Comparison of ENCODE assay signal across 14 cellular contexts in genomic region chr19:13133241-13133870, GRCh38. TPM values are rescaled to one million over a fixed set of nuclear protein-coding genes. Genes with fewer than 3 reads are reported as not detected.
DNase-seq lines count a peak whose midpoint lies in the region; ATAC-seq and TF ChIP-seq lines count a peak whose summit lies in the region.
"Had no signal": no experiment of that assay in that cellular context is flagged by ENCODE, and none has a peak within 500 bp of the region (broad histone marks: within the 10 kb centered on the region; RNA-seq: fewer than 3 reads in every experiment).

No MANE protein-coding gene starts in this region.

- H3K27ac Mint-ChIP-seq in activated naive CD4-positive, alpha-beta T cell treated with anti-CD3 and anti-CD28 coated beads, Interleukin-2, amount 10 ng/mL, durations not matched to agents 7 days and 5 days = peak overlapping the region; percentile 70
- H3K27ac Mint-ChIP-seq in activated naive CD8-positive, alpha-beta T cell = peak overlapping the region; percentile 89
- H3K27ac Mint-ChIP-seq: endodermal cell had no signal

- no peak for DNase-seq in activated naive CD4-positive, alpha-beta T cell treated with anti-CD3 and anti-CD28 coated beads, Interleukin-2, amount 10 ng/mL, durations not matched to agents 7 days and 5 days
- DNase-seq in activated naive CD4-positive, alpha-beta T cell treated with anti-CD3 and anti-CD28 coated beads, Interleukin-2, amount 50 U/mL, for 16 hours = no peak
- no peak for DNase-seq in left lung
- no peak for DNase-seq in Kasumi-1 (lab: John Stamatoyannopoulos, UW)
- DNase-seq in A172 (ENCODE audit: low spot score) = no peak
- DNase-seq: activated CD8-positive, alpha-beta memory T cell treated with anti-CD3 and anti-CD28 coated beads, Interleukin-2, amount 50 U/mL, for 48 hours; endodermal cell; heart right ventricle; NCI-H2029 treated with DMSO at 0.1 percent for 48 hours; occipital lobe had no signal

- no peaks in the 10 kb centered on the region for H3K27me3 Mint-ChIP-seq in activated naive CD4-positive, alpha-beta T cell treated with anti-CD3 and anti-CD28 coated beads, Interleukin-2, amount 10 ng/mL, durations not matched to agents 7 days and 5 days
- no peaks in the 10 kb centered on the region for H3K27me3 Mint-ChIP-seq in activated naive CD8-positive, alpha-beta T cell

- intact Hi-C loops in left lung (cut with DNase I) = no loop called here

- no peaks in the 10 kb centered on the region for H3K9me3 Mint-ChIP-seq in activated naive CD4-positive, alpha-beta T cell treated with anti-CD3 and anti-CD28 coated beads, Interleukin-2, amount 10 ng/mL, durations not matched to agents 7 days and 5 days
- no peaks in the 10 kb centered on the region for H3K9me3 Mint-ChIP-seq in activated naive CD8-positive, alpha-beta T cell (ENCODE audit: low read depth)
- H3K9me3 Mint-ChIP-seq: endodermal cell had no signal

- peaks cover 0 to 34% of the 10 kb centered on the region in 2 donors for H3K36me3 ChIP-seq in left lung

- H3K9me3 ChIP-seq in left lung = no peaks in the 10 kb centered on the region
- H3K9me3 ChIP-seq: heart right ventricle had no signal

- H3K27ac ChIP-seq in left lung (peak overlapping the region; percentile 63 to 73), temporal lobe (ENCODE audit: low read depth, low read length) (peak overlapping the region; percentile 87)
- H3K27ac ChIP-seq: KMS-11 had no signal

- no peak overlapping the region for H3K4me3 Mint-ChIP-seq in activated naive CD4-positive, alpha-beta T cell treated with anti-CD3 and anti-CD28 coated beads, Interleukin-2, amount 10 ng/mL, durations not matched to agents 7 days and 5 days
- peak overlapping the region; percentile 40 for H3K4me3 Mint-ChIP-seq in activated naive CD8-positive, alpha-beta T cell
- H3K4me3 Mint-ChIP-seq: endodermal cell had no signal

- peaks cover 21% of the 10 kb centered on the region for H3K36me3 Mint-ChIP-seq in activated naive CD4-positive, alpha-beta T cell treated with anti-CD3 and anti-CD28 coated beads, Interleukin-2, amount 10 ng/mL, durations not matched to agents 7 days and 5 days
- H3K36me3 Mint-ChIP-seq in activated naive CD8-positive, alpha-beta T cell = no peaks in the 10 kb centered on the region

- H3K4me1 Mint-ChIP-seq in activated naive CD4-positive, alpha-beta T cell treated with anti-CD3 and anti-CD28 coated beads, Interleukin-2, amount 10 ng/mL, durations not matched to agents 7 days and 5 days = peaks cover 28% of the 10 kb centered on the region
- peaks cover 31% of the 10 kb centered on the region for H3K4me1 Mint-ChIP-seq in activated naive CD8-positive, alpha-beta T cell (ENCODE audit: low read depth)
- H3K4me1 Mint-ChIP-seq: endodermal cell had no signal

- ATAC-seq in left lung (no peak), GM21423 (IDR thresholded peaks at IDR 0.05; ENCODE audit: unreplicated experiment) (no peak)
- ATAC-seq: heart right ventricle had no signal

- H3K4me3 ChIP-seq in left lung = no peak overlapping the region
- H3K4me3 ChIP-seq: heart right ventricle had no signal

- no peak for TF ChIP-seq CTCF in left lung (IDR thresholded peaks at IDR 0.05)

- CTCF ChIA-PET in activated naive CD4-positive, alpha-beta T cell treated with anti-CD3 and anti-CD28 coated beads, Interleukin-2, amount 10 ng/mL, durations not matched to agents 7 days and 5 days (lab: Charles Lee) = interaction anchor here (0.9 to 1.5 kb wide), 3 partner anchors 17 to 62 kb away, joined by 4 to 5 read pairs (median 4); partner anchors contain the start of genes IER2 and STX10

- H3K27me3 ChIP-seq in left lung = no peaks in the 10 kb centered on the region
- H3K27me3 ChIP-seq: heart right ventricle had no signal

- H3K4me1 ChIP-seq in left lung = peaks cover 0 to 29% of the 10 kb centered on the region in 2 donors

RNA-seq across cellular contexts. Expression of gene NACC1, which starts 15.3 kb away (rescaled TPM):
- total RNA-seq in left lung (10 to 100 TPM; 65.1 to 92.5 TPM), temporal lobe (11.6 TPM)
- total RNA-seq in A172 (2014; rRNA removed; shearing (Covaris generic)) = 85.9 and 101 TPM in 2 replicates

RNA-seq across cellular contexts. Expression of gene TRMT1, which starts 16.8 kb away (rescaled TPM):
- total RNA-seq in left lung = 10 to 100 TPM; 24.2 to 46.2 TPM
- total RNA-seq in temporal lobe = 14.3 TPM
- 46.7 and 49.1 TPM in 2 replicates for total RNA-seq in A172 (2014; rRNA removed; shearing (Covaris generic))

RNA-seq across cellular contexts. Expression of gene STX10, which starts 16.8 kb away (rescaled TPM):
- total RNA-seq in left lung (10 to 100 TPM; 64.0 to 94.8 TPM), temporal lobe (18.9 TPM)
- 129 and 147 TPM in 2 replicates for total RNA-seq in A172 (2014; rRNA removed; shearing (Covaris generic))

RNA-seq across cellular contexts. Expression of gene IER2, which starts 16.9 kb away (rescaled TPM):
- total RNA-seq in left lung = 10 to 100 TPM; 70.1 to 99.4 TPM
- total RNA-seq in temporal lobe = 9.6 TPM
- 37.3 and 61.1 TPM in 2 replicates for total RNA-seq in A172 (2014; rRNA removed; shearing (Covaris generic))

RNA-seq across cellular contexts. Expression of gene LYL1, which starts 30.7 kb away (rescaled TPM):
- 10 to 100 TPM; 15.4 to 32.9 TPM for total RNA-seq in left lung
- total RNA-seq in temporal lobe = 1.2 TPM
- not detected in 2 replicates for total RNA-seq in A172 (2014; rRNA removed; shearing (Covaris generic))
